ENCODE assay signal across 12 cellular contexts in genomic region chr14:61719344-61720301, GRCh38. TPM values are rescaled to one million over a fixed set of nuclear protein-coding genes. Genes with fewer than 3 reads are reported as not detected.
DNase-seq lines count a peak whose midpoint lies in the region; ATAC-seq and TF ChIP-seq lines count a peak whose summit lies in the region.
"Had no signal": no experiment of that assay in that cellular context is flagged by ENCODE, and none has a peak within 500 bp of the region (broad histone marks: within the 10 kb centered on the region; RNA-seq: fewer than 3 reads in every experiment).

No MANE protein-coding gene starts in this region.

- no peaks in the 10 kb centered on the region for H3K27me3 Mint-ChIP-seq in activated naive CD4-positive, alpha-beta T cell treated with anti-CD3 and anti-CD28 coated beads for 36 hours (ENCODE audit: low read depth)
- no peaks in the 10 kb centered on the region for H3K27me3 Mint-ChIP-seq in T-helper 17 cell
- H3K27me3 Mint-ChIP-seq: brain had no signal

- TF ChIP-seq POLR2A in stomach (IDR thresholded peaks at IDR 0.05) = no peak

- TF ChIP-seq CTCF in fibroblast of pulmonary artery (IDR thresholded peaks at IDR 0.05; ENCODE audit: low read length, missing control alignments) (no peak), stomach (IDR thresholded peaks at IDR 0.05) (no peak), GM10266 (IDR thresholded peaks at IDR 0.05; ENCODE audit: control insufficient read depth, insufficient read depth, low read depth, missing control alignments) (no peak)

- H3K4me3 ChIP-seq in fibroblast of pulmonary artery (replicated peaks; ENCODE audit: low read depth, low read length) (peak overlapping the region; percentile 33), stomach (no peak overlapping the region)

- no peaks in the 10 kb centered on the region for H3K9me3 Mint-ChIP-seq in activated naive CD4-positive, alpha-beta T cell treated with anti-CD3 and anti-CD28 coated beads for 36 hours
- H3K9me3 Mint-ChIP-seq: brain had no signal

- H3K27me3 ChIP-seq in stomach = no peaks in the 10 kb centered on the region

- peaks cover 46% of the 10 kb centered on the region for H3K36me3 Mint-ChIP-seq in activated naive CD4-positive, alpha-beta T cell treated with anti-CD3 and anti-CD28 coated beads for 36 hours (ENCODE audit: low read depth)
- H3K36me3 Mint-ChIP-seq in T-helper 17 cell (ENCODE audit: low read depth) = peaks cover 4% of the 10 kb centered on the region

- H3K9me3 ChIP-seq in T-helper 17 cell (ENCODE audit: control insufficient read depth, low read length, poor library complexity, severe bottlenecking) (no peaks in the 10 kb centered on the region), stomach (no peaks in the 10 kb centered on the region)

- CTCF ChIA-PET in activated naive CD4-positive, alpha-beta T cell treated with anti-CD3 and anti-CD28 coated beads for 36 hours (lab: Charles Lee) = interaction anchor here (0.6 to 1.1 kb wide), 5 partner anchors 21 to 255 kb away, joined by 3 to 4 read pairs (median 3); no protein-coding TSS in a partner anchor

- peaks cover 6 to 38% (median 27%) of the 10 kb centered on the region in 4 donors for H3K36me3 ChIP-seq in stomach

- H3K27ac Mint-ChIP-seq in activated naive CD4-positive, alpha-beta T cell treated with anti-CD3 and anti-CD28 coated beads for 36 hours = peak overlapping the region; percentile 56
- H3K27ac Mint-ChIP-seq in T-helper 17 cell = peak overlapping the region; percentile 88

- DNase-seq in activated naive CD4-positive, alpha-beta T cell treated with anti-CD3 and anti-CD28 coated beads for 36 hours = no peak
- no peak for DNase-seq in activated naive CD4-positive, alpha-beta T cell treated with Interleukin-2 at 50 U/mL for 16 hours
- DNase-seq in T-helper 17 cell (no peak), fibroblast of pulmonary artery (ENCODE audit: low read depth) (no peak), stomach (no peak), GM10266 (ENCODE audit: extremely low spot score) (no peak), posterior cingulate gyrus (no peak)
- DNase-seq: H7, head of caudate nucleus, NCI-H524 had no signal

- no peak for TF ChIP-seq EP300 in stomach (IDR thresholded peaks at IDR 0.05)

- intact Hi-C loops in activated naive CD4-positive, alpha-beta T cell treated with anti-CD3 and anti-CD28 coated beads for 36 hours (cut with micrococcal nuclease) = loop anchor here (2.0 kb wide), 1 partner anchor 15 kb away; no protein-coding TSS in a partner anchor
- intact Hi-C loops in stomach (cut with DNase I; ENCODE audit: low total_unique reads) = no loop called here
- intact Hi-C loops in posterior cingulate gyrus (cut with DNase I) = no loop called here

- peak; percentile 73 for ATAC-seq in T-helper 17 cell
- no peak for ATAC-seq in HG03045 (IDR thresholded peaks at IDR 0.05; ENCODE audit: unreplicated experiment)

- H3K4me1 Mint-ChIP-seq in activated naive CD4-positive, alpha-beta T cell treated with anti-CD3 and anti-CD28 coated beads for 36 hours (ENCODE audit: low read depth) = peaks cover 85% of the 10 kb centered on the region
- peaks cover 40% of the 10 kb centered on the region for H3K4me1 Mint-ChIP-seq in T-helper 17 cell

- peak overlapping the region in 3 of 5 donors; percentile 19 to 47 (median 20) for H3K27ac ChIP-seq in stomach

- peaks cover 25 to 71% (median 38%) of the 10 kb centered on the region in 4 donors for H3K4me1 ChIP-seq in stomach

- 44 to 60% (median 56%) methylated on average over 5 of the region's 5 CpGs for WGBS in stomach, 5 donors

- peak overlapping the region; percentile 46 for H3K4me3 Mint-ChIP-seq in activated naive CD4-positive, alpha-beta T cell treated with anti-CD3 and anti-CD28 coated beads for 36 hours
- H3K4me3 Mint-ChIP-seq in T-helper 17 cell = peak overlapping the region; percentile 67

RNA-seq across cellular contexts. Expression of gene HIF1A, which starts 24.3 kb away (rescaled TPM):
- total RNA-seq in activated naive CD4-positive, alpha-beta T cell treated with anti-CD3 and anti-CD28 coated beads for 36 hours = 100 to 1,000 TPM; 398 to 417 TPM
- total RNA-seq in T-helper 17 cell (100 to 1,000 TPM; 175 to 204 TPM), stomach (100 to 1,000 TPM in 4 of 5 donors, 10 to 100 TPM in 1; 26.4 to 192 (median 125) TPM)
- 10 to 100 TPM; 31.8 to 54.2 (median 40.3) TPM for polyA plus RNA-seq in stomach

RNA-seq across cellular contexts. Expression of gene SNAPC1, which starts 42.6 kb away (rescaled TPM):
- 1 to 10 TPM; 8.7 to 9.2 TPM for total RNA-seq in activated naive CD4-positive, alpha-beta T cell treated with anti-CD3 and anti-CD28 coated beads for 36 hours
- 1 to 10 TPM; 3.3 to 4.3 TPM for total RNA-seq in T-helper 17 cell
- total RNA-seq in stomach = 1 to 10 TPM in 3 of 5 donors, under 1 TPM in 1, not detected in 1; 0.89 to 8.7 (median 3.9) TPM
- 1 to 10 TPM; 2.4 to 3.5 (median 3.0) TPM for polyA plus RNA-seq in stomach
